8 cellular contexts compared by ENCODE assay signal in the genomic region with DNA sequence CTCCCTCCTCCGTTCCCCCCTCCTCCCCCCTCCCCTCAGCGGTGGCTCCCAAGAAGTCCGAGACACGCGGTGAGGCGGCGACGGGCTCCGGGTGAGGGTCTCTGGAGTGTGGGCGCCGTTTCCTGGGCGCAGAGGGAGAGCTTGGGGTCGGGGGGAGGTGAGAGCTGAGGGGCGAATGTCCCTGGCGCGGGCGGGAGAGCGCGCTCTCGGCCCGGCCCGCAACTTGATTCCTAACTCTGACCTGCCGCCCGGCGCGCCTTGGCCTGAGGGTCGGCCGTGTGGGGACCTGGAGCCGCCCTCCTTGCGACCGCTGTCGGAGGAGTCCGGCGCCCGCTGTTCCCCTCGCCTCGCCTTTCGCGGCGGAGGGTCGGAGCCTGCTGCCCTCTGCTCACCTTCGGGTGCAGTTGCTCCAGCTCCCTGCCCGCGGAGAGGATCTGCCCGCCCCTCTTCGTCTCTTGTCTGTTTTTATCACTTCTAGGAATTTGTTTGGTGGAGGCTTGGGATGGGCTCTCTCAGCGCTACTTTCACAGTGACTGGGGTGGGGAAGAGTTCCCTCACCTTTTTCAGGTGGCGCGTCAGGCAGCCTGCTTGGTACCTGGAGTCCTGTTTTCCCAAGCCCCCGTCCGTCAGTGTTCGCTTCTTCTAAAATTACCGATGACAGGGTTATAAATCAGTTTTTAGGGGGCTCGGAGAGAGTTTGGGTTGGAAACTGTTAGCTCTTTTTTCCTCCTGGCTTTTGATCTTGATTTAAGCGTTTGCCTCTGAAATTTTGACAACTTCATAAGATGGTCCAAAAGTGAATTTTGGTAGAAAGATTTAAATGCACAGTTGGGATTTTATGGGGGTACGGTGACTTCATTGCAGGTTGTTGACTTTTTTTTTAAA. TPM values are rescaled to one million over a fixed set of nuclear protein-coding genes. Genes with fewer than 3 reads are reported as not detected.
A peak's percentile ranks its signal among the peaks of the same experiment; 100 is the strongest.
DNase-seq lines count a peak whose midpoint lies in the region; ATAC-seq and TF ChIP-seq lines count a peak whose summit lies in the region.

No MANE protein-coding gene starts in this region.

- ATAC-seq in GM18861 (IDR thresholded peaks at IDR 0.05; ENCODE audit: unreplicated experiment): peak; percentile 23
- ATAC-seq in HG03045 (IDR thresholded peaks at IDR 0.05; ENCODE audit: unreplicated experiment): peak; percentile 38

- peak overlapping the region; percentile 74 for H3K27ac ChIP-seq in iPS-20b (ENCODE audit: low read length)

- H3K4me3 ChIP-seq in BE2C (ENCODE audit: low read depth, low read length) (peak overlapping the region; percentile 77), NT2/D1 (ENCODE audit: insufficient read length, low read depth) (peak overlapping the region; percentile 94), astrocyte of the cerebellum (ENCODE audit: low read depth, low read length) (peak overlapping the region; percentile 81), iPS-20b (ENCODE audit: low read length) (peak overlapping the region; percentile 99)

- DNase-seq in BE2C (peak; percentile 61), NT2/D1 (ENCODE audit: low read depth, low spot score) (peak; percentile 86), astrocyte of the cerebellum (ENCODE audit: low read depth) (no peak), AML-193 (lab: John Stamatoyannopoulos, UW) (no peak)
- DNase-seq in stimulated activated CD4-positive, alpha-beta T cell treated with anti-CD3 and anti-CD28 coated beads, Interleukin-4, amount 100 ng/mL, for 1 hour: peak; percentile 22

- H3K9me3 ChIP-seq in BE2C: no peaks in the 10 kb centered on the region
- H3K9me3 ChIP-seq in NT2/D1 (ENCODE audit: insufficient read depth, low read length): no peaks in the 10 kb centered on the region
- no peaks in the 10 kb centered on the region for H3K9me3 ChIP-seq in iPS-20b (ENCODE audit: insufficient read depth, low read depth, low read length)

- no peak for TF ChIP-seq CTCF in BE2C (IDR thresholded peaks at IDR 0.05; ENCODE audit: low read depth, low read length)
- TF ChIP-seq CTCF in astrocyte of the cerebellum (IDR thresholded peaks at IDR 0.05; ENCODE audit: low read depth, low read length, missing control alignments): no peak

- H3K36me3 ChIP-seq in BE2C: no peaks in the 10 kb centered on the region
- H3K36me3 ChIP-seq in NT2/D1 (ENCODE audit: insufficient read depth, insufficient read length, low read length): peaks cover 22% of the 10 kb centered on the region
- H3K36me3 ChIP-seq in iPS-20b (ENCODE audit: insufficient read depth, low read depth, low read length): no peaks in the 10 kb centered on the region; the same call in 1 of the 2 replicates

- peak overlapping the region; percentile 98 for H3K9ac ChIP-seq in NT2/D1 (ENCODE audit: insufficient read length, low read depth)
- peak overlapping the region; percentile 95 for H3K9ac ChIP-seq in iPS-20b (ENCODE audit: low read depth, low read length)

- H3K27me3 ChIP-seq in BE2C: no peaks in the 10 kb centered on the region
- no peaks in the 10 kb centered on the region for H3K27me3 ChIP-seq in NT2/D1 (ENCODE audit: insufficient read depth, insufficient read length)
- no peaks in the 10 kb centered on the region for H3K27me3 ChIP-seq in iPS-20b (ENCODE audit: insufficient read depth, low read length)

- in situ Hi-C loops in astrocyte of the cerebellum (cut with HindIII; ENCODE audit: low sequenced_read_pairs): no loop called here

- H3K4me1 ChIP-seq in BE2C (no peaks in the 10 kb centered on the region), NT2/D1 (ENCODE audit: insufficient read depth, insufficient read length) (no peaks in the 10 kb centered on the region), iPS-20b (ENCODE audit: insufficient read depth, low read length) (peaks cover 7% of the 10 kb centered on the region)

RNA-seq across cellular contexts. Expression of gene ADIPOR2, which starts 0.5 kb away (rescaled TPM):
- polyA plus RNA-seq in BE2C (2012; ENCODE audit: insufficient read depth, insufficient read length, low read depth): 41.9 TPM

Comparison
In these comparisons a context has a peak if more than half of its experiments do, and no peak if none do; other contexts are left out.
1. DNase-seq: peak in BE2C (single experiment), NT2/D1 (single experiment) and stimulated activated CD4-positive, alpha-beta T cell treated with anti-CD3 and anti-CD28 coated beads, Interleukin-4, amount 100 ng/mL, for 1 hour (single experiment); none in astrocyte of the cerebellum (single experiment) and AML-193 (0 of 2).
2. Peak in every context shown above with its lines, with median percentiles within 50 percentile points of each other: H3K4me3 ChIP-seq.